8 cellular contexts compared by ENCODE assay signal in the genomic region with DNA sequence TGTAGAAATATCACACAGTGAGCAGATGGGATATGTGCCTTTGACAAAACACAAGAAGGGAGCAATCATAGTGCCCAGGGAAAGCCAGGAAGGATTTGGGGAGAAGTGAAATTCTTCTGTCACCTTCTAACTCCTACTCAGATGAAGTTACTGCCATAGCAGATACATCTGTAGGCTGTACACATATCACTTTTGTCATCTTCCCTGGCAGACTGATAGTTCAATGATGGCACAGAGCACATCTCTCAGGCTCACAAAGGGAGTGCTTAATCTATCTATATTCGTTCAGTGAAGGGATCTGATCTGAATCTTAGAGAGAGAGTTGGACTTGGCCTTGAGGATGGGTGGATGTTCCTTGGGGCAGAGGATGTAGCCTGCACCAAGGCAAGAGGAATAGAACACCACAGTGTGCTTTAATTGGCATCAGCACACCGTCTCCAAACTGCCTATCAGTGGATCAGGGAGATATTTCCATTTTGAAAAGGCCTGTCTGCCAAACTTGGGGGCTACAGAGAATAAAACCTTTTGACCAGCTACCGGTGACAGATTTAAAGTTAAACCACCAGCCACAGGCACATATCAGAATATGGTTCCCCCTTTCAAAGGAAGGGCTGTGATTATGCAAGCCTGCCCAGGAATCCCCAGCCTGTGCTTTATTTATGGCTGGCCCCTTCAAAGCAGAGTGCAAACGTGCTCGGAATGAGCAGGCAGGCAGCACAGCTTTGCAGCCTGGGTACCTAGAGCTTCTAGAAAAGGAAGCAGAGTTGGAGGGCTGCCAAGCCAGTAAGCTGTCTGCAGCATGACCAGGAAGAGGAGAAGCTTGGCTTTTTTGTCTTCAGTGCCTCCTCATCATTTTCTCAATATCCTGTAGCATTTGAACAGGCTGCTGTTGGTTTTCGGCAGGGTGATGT.
DNase-seq lines count a peak whose midpoint lies in the region; ATAC-seq and TF ChIP-seq lines count a peak whose summit lies in the region.

No MANE protein-coding gene starts in this region.

- no peak overlapping the region for H3K4me3 ChIP-seq in heart left ventricle

- H3K4me1 ChIP-seq in heart left ventricle = peaks cover 0 to 21% (median 10%) of the 10 kb centered on the region in 12 donors

- peaks cover 0 to 4% (median 0%) of the 10 kb centered on the region in 3 donors for H3K27me3 Mint-ChIP-seq in CD14-positive monocyte (ENCODE audit: low read depth in 3 of 3)

- peak overlapping the region in 4 of 12 donors; percentile 12 to 61 (median 28) for H3K27ac ChIP-seq in heart left ventricle

- H3K4me3 Mint-ChIP-seq in CD14-positive monocyte = peak overlapping the region in 1 of 2 donors; percentile 32

- TF ChIP-seq CTCF in heart left ventricle (IDR thresholded peaks at IDR 0.05) (no peak), CD14-positive monocyte (IDR thresholded peaks at IDR 0.05) (no peak)

- peaks cover 0 to 6% (median 0%) of the 10 kb centered on the region in 12 donors for H3K9me3 ChIP-seq in heart left ventricle

- H3K27ac Mint-ChIP-seq in CD14-positive monocyte = no peak overlapping the region

- 24 to 33% (median 25%) methylated on average over 6 of the region's 6 CpGs for WGBS in heart left ventricle, 4 donors

- peaks cover 3 to 16% (median 12%) of the 10 kb centered on the region in 7 donors for H3K9me3 Mint-ChIP-seq in CD14-positive monocyte

- no peaks in the 10 kb centered on the region for H3K36me3 Mint-ChIP-seq in CD14-positive monocyte

- peaks cover 25% of the 10 kb centered on the region for H3K4me1 Mint-ChIP-seq in CD14-positive monocyte

- no peaks in the 10 kb centered on the region for H3K36me3 ChIP-seq in heart left ventricle

- intact Hi-C loops in heart left ventricle (cut with DNase I) (loop anchor here in 1 of 10 donors (10.0 kb wide), 1 partner anchor 92 kb away; no protein-coding TSS in a partner anchor), CD14-positive monocyte (cut with micrococcal nuclease) (no loop called here)

- TF ChIP-seq POLR2A in heart left ventricle (IDR thresholded peaks at IDR 0.05) = no peak

- no peaks in the 10 kb centered on the region for H3K27me3 ChIP-seq in heart left ventricle

- ATAC-seq in GM18861 (IDR thresholded peaks at IDR 0.05; ENCODE audit: unreplicated experiment) = peak; percentile 75
- peak; percentile 51 for ATAC-seq in HG03039 (IDR thresholded peaks at IDR 0.05; ENCODE audit: unreplicated experiment)
- peak; percentile 90 to 95 (median 92) for ATAC-seq in heart left ventricle
- no peak for ATAC-seq in HG02840 (IDR thresholded peaks at IDR 0.05; ENCODE audit: low FRiP score, unreplicated experiment)

- DNase-seq in NOMO-1 treated with DMSO at 0.1 percent for 48 hours (lab: John Stamatoyannopoulos, UW; ENCODE audit: unreplicated experiment) (peak; percentile 99), activated T-helper 1 cell treated with Interleukin-2 at 50 U/mL for 16 hours (ENCODE audit: low read depth) (peak; percentile 70), heart left ventricle (peak; percentile 79 to 91 (median 83)), CD14-positive monocyte (ENCODE audit: low spot score) (no peak)
- DNase-seq in stimulated activated CD4-positive, alpha-beta T cell treated with anti-CD3 and anti-CD28 coated beads, Interleukin-15, amount 100 ng/mL, for 48 hours (ENCODE audit: low read depth in 2 of 2) = peak; percentile 17 to 48
